22 cellular contexts compared by ENCODE assay signal in genomic region chr21:20949884-20950283, GRCh38. TPM values are rescaled to one million over a fixed set of nuclear protein-coding genes. Genes with fewer than 3 reads are reported as not detected.
"Had no signal": no experiment of that assay in that cellular context is flagged by ENCODE, and none has a peak within 500 bp of the region (broad histone marks: within the 10 kb centered on the region; RNA-seq: fewer than 3 reads in every experiment).

No MANE protein-coding gene starts in this region.

- H3K36me3 ChIP-seq: adrenal gland, MG63, WERI-Rb-1 had no signal

- H3K27me3 ChIP-seq: MG63 had no signal

- DNase-seq: activated CD4-positive, alpha-beta T cell treated with anti-CD3 and anti-CD28 coated beads for 36 hours; activated CD8-positive, alpha-beta memory T cell treated with anti-CD3 and anti-CD28 coated beads, Interleukin-2, amount 50 U/mL, for 4 hours; activated CD8-positive, alpha-beta T cell treated with anti-CD3 and anti-CD28 coated beads for 36 hours; activated naive CD4-positive, alpha-beta T cell treated with anti-CD3 and anti-CD28 coated beads, Interleukin-2, amount 50 U/mL, for 16 hours; activated naive CD8-positive, alpha-beta T cell treated with anti-CD3 and anti-CD28 coated beads, Interleukin-2, amount 10 ng/mL, durations not matched to agents 7 days and 5 days; activated T-cell treated with anti-CD3 and anti-CD28 coated beads, Interleukin-2, amount 50 U/mL, for 72 hours; adrenal gland; anterior cingulate cortex; cerebellar nuclear complex; MG63; NCI-H1105 treated with DMSO at 0.1 percent for 48 hours; NCI-H1436 treated with DMSO at 0.1 percent for 48 hours; NCI-H187 treated with DMSO at 0.1 percent for 48 hours; NCI-H2081 treated with DMSO at 0.1 percent for 48 hours; NCI-H446; NCI-H524; SIG-M5; T-cell; T-helper 2 cell; T1000; WERI-Rb-1 had no signal

- H3K4me3 ChIP-seq: adrenal gland, MG63 had no signal

- ATAC-seq: activated CD4-positive, alpha-beta T cell treated with anti-CD3 and anti-CD28 coated beads for 36 hours; activated CD8-positive, alpha-beta T cell treated with anti-CD3 and anti-CD28 coated beads for 36 hours; activated T-cell treated with anti-CD3 and anti-CD28 coated beads, Interleukin-2, amount 50 U/mL, for 72 hours; T-cell had no signal

- H3K27ac ChIP-seq: adrenal gland, WERI-Rb-1 had no signal

- H3K9me3 ChIP-seq: MG63 had no signal

- H3K4me1 ChIP-seq: adrenal gland had no signal

RNA-seq across cellular contexts. Expression of gene NCAM2, which starts 48.3 kb away (rescaled TPM):
- total RNA-seq: activated CD4-positive, alpha-beta T cell treated with anti-CD3 and anti-CD28 coated beads for 36 hours; activated CD8-positive, alpha-beta T cell treated with anti-CD3 and anti-CD28 coated beads for 36 hours; activated naive CD8-positive, alpha-beta T cell treated with anti-CD3 and anti-CD28 coated beads, Interleukin-2, amount 10 ng/mL, durations not matched to agents 7 days and 5 days; activated T-cell treated with anti-CD3 and anti-CD28 coated beads, Interleukin-2, amount 50 U/mL, for 72 hours; activated T-helper 2 cell treated with anti-CD3 and anti-CD28 coated beads, Interferon-gamma antibody, Interleukin-2, Interleukin-4, amounts not matched to agents 10 μg/mL and 5 μg/mL and 100 μg/mL, durations not matched to agents 14 hours and 24 hours and 36 hours had no signal
